ENCODE assay signal across 22 cellular contexts in the genomic region with DNA sequence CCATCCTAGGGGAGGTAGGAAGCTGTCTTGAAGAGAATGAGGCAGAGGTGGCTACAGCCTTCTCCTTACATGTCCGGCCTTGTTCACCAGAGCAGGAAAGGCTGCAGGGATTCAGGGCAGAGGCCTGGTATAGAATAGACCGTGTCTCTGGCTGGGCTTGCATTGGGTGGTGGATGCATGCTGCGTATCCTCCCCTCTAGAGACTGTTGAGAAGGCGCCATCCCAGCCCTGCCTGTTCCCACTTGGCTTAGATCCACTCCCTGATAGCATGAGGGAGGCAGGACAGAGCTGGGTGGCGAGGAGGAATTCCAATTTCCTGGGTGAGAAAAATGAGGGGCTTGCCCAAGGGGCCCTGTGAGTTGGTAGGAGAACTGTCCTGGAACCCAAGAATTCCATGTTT. TPM values are rescaled to one million over a fixed set of nuclear protein-coding genes. Genes with fewer than 3 reads are reported as not detected.
"Had no signal": no experiment of that assay in that cellular context is flagged by ENCODE, and none has a peak within 500 bp of the region (broad histone marks: within the 10 kb centered on the region; RNA-seq: fewer than 3 reads in every experiment).

No MANE protein-coding gene starts in this region.

- DNase-seq: activated CD4-positive, alpha-beta memory T cell treated with anti-CD3 and anti-CD28 coated beads for 36 hours; activated CD8-positive, alpha-beta memory T cell treated with anti-CD3 and anti-CD28 coated beads, Interleukin-2, amount 10 ng/mL, durations not matched to agents 7 days and 5 days; activated naive CD4-positive, alpha-beta T cell treated with anti-CD3 and anti-CD28 coated beads, Interleukin-2, amount 10 ng/mL, durations not matched to agents 7 days and 5 days; activated T-cell treated with anti-CD3 and anti-CD28 coated beads, Interleukin-2, amount 50 U/mL, for 1 hour; colonic mucosa; islet precursor cell; occipital lobe; right cardiac atrium; small intestine; stimulated activated CD4-positive, alpha-beta T cell treated with anti-CD3 and anti-CD28 coated beads, Interleukin-4, amount 100 ng/mL, for 4 hours; stimulated activated CD8-positive, alpha-beta memory T cell treated with anti-CD3 and anti-CD28 coated beads, Interleukin-4, amount 100 ng/mL, for 48 hours; stimulated activated naive CD8-positive, alpha-beta T cell treated with anti-CD3 and anti-CD28 coated beads, Interleukin-15, Interleukin-2, amounts not matched to agents 100 U/mL and 50 U/mL, for 24 hours; T-helper 1 cell had no signal

- H3K4me1 Mint-ChIP-seq: activated CD8-positive, alpha-beta memory T cell treated with anti-CD3 and anti-CD28 coated beads, Interleukin-2, amount 10 ng/mL, durations not matched to agents 7 days and 5 days; activated naive CD4-positive, alpha-beta T cell treated with anti-CD3 and anti-CD28 coated beads, Interleukin-2, amount 10 ng/mL, durations not matched to agents 7 days and 5 days had no signal

- H3K9me3 ChIP-seq: colonic mucosa, esophagus muscularis mucosa, prostate gland, suprapubic skin had no signal

- H3K27ac Mint-ChIP-seq: activated CD4-positive, alpha-beta memory T cell treated with anti-CD3 and anti-CD28 coated beads for 36 hours; activated CD8-positive, alpha-beta memory T cell treated with anti-CD3 and anti-CD28 coated beads, Interleukin-2, amount 10 ng/mL, durations not matched to agents 7 days and 5 days; activated naive CD4-positive, alpha-beta T cell treated with anti-CD3 and anti-CD28 coated beads, Interleukin-2, amount 10 ng/mL, durations not matched to agents 7 days and 5 days; activated T-helper 2 cell treated with anti-CD3 and anti-CD28 coated beads, Interferon-gamma antibody, Interleukin-2, Interleukin-4, amounts not matched to agents 10 μg/mL and 5 μg/mL and 100 μg/mL, durations not matched to agents 14 hours and 24 hours and 36 hours; memory B cell; natural killer cell treated with Interleukin-12 subunit alpha and Interleukin-12 subunit beta and Interleukin-15 and Interleukin-18, amount 100 ng/mL, for 72 hours had no signal

- H3K27me3 ChIP-seq: colonic mucosa, esophagus muscularis mucosa, hepatocyte, suprapubic skin had no signal

- ATAC-seq: activated CD8-positive, alpha-beta memory T cell treated with anti-CD3 and anti-CD28 coated beads, Interleukin-2, amount 10 ng/mL, durations not matched to agents 7 days and 5 days; left lobe of liver; natural killer cell treated with Interleukin-12 subunit alpha and Interleukin-12 subunit beta and Interleukin-15 and Interleukin-18, amount 100 ng/mL, for 72 hours; right cardiac atrium; stimulated activated naive CD8-positive, alpha-beta T cell treated with anti-CD3 and anti-CD28 coated beads, Interleukin-15, Interleukin-2, amounts not matched to agents 100 U/mL and 50 U/mL, for 24 hours had no signal

- H3K9me3 Mint-ChIP-seq: activated CD4-positive, alpha-beta memory T cell treated with anti-CD3 and anti-CD28 coated beads for 36 hours; activated naive CD4-positive, alpha-beta T cell treated with anti-CD3 and anti-CD28 coated beads, Interleukin-2, amount 10 ng/mL, durations not matched to agents 7 days and 5 days; activated T-helper 2 cell treated with anti-CD3 and anti-CD28 coated beads, Interferon-gamma antibody, Interleukin-2, Interleukin-4, amounts not matched to agents 10 μg/mL and 5 μg/mL and 100 μg/mL, durations not matched to agents 14 hours and 24 hours and 36 hours; memory B cell; natural killer cell treated with Interleukin-12 subunit alpha and Interleukin-12 subunit beta and Interleukin-15 and Interleukin-18, amount 100 ng/mL, for 72 hours had no signal

- H3K27ac ChIP-seq: colonic mucosa, hepatocyte, prostate gland, suprapubic skin, VCaP had no signal

- H3K36me3 ChIP-seq: colonic mucosa, esophagus muscularis mucosa, prostate gland, suprapubic skin had no signal

- H3K4me3 ChIP-seq: colonic mucosa, esophagus muscularis mucosa, hepatocyte, prostate gland, suprapubic skin had no signal

- H3K4me3 Mint-ChIP-seq: activated CD4-positive, alpha-beta memory T cell treated with anti-CD3 and anti-CD28 coated beads for 36 hours; activated CD8-positive, alpha-beta memory T cell treated with anti-CD3 and anti-CD28 coated beads, Interleukin-2, amount 10 ng/mL, durations not matched to agents 7 days and 5 days; activated naive CD4-positive, alpha-beta T cell treated with anti-CD3 and anti-CD28 coated beads, Interleukin-2, amount 10 ng/mL, durations not matched to agents 7 days and 5 days; memory B cell; natural killer cell treated with Interleukin-12 subunit alpha and Interleukin-12 subunit beta and Interleukin-15 and Interleukin-18, amount 100 ng/mL, for 72 hours had no signal

- H3K36me3 Mint-ChIP-seq: activated CD4-positive, alpha-beta memory T cell treated with anti-CD3 and anti-CD28 coated beads for 36 hours; activated CD8-positive, alpha-beta memory T cell treated with anti-CD3 and anti-CD28 coated beads, Interleukin-2, amount 10 ng/mL, durations not matched to agents 7 days and 5 days; activated naive CD4-positive, alpha-beta T cell treated with anti-CD3 and anti-CD28 coated beads, Interleukin-2, amount 10 ng/mL, durations not matched to agents 7 days and 5 days; memory B cell; natural killer cell treated with Interleukin-12 subunit alpha and Interleukin-12 subunit beta and Interleukin-15 and Interleukin-18, amount 100 ng/mL, for 72 hours had no signal

- H3K27me3 Mint-ChIP-seq: activated CD4-positive, alpha-beta memory T cell treated with anti-CD3 and anti-CD28 coated beads for 36 hours; memory B cell; natural killer cell treated with Interleukin-12 subunit alpha and Interleukin-12 subunit beta and Interleukin-15 and Interleukin-18, amount 100 ng/mL, for 72 hours had no signal

- H3K4me1 ChIP-seq: colonic mucosa, prostate gland had no signal

RNA-seq across cellular contexts. Expression of a gene that starts 57.5 kb away (rescaled TPM):
- total RNA-seq: activated CD8-positive, alpha-beta memory T cell treated with anti-CD3 and anti-CD28 coated beads, Interleukin-2, amount 10 ng/mL, durations not matched to agents 7 days and 5 days; natural killer cell treated with Interleukin-12 subunit alpha and Interleukin-12 subunit beta and Interleukin-15 and Interleukin-18, amount 100 ng/mL, for 72 hours had no signal
